30 cellular contexts compared by ENCODE assay signal in the genomic region with DNA sequence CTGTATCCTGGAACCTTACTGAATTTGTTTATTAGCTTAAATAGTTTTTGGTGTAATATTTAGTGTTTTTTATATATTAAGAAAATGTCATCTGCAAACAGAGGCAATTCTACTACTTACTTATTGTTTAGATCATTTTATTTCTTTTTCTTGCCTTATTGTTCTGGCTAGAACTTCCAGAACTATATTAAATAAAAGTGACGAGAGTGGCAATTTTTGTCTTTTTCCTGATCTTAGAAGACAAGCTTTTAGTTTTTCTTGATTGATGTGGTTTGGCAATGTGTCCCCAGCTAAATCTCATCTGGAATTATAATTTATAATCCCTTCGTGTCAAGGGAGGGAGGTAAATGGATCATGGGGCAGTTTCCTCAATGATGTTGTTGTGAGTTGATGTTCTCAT.
DNase-seq lines count a peak whose midpoint lies in the region; ATAC-seq, FAIRE-seq and TF ChIP-seq lines count a peak whose summit lies in the region.
"Had no signal": no experiment of that assay in that cellular context is flagged by ENCODE, and none has a peak within 500 bp of the region (broad histone marks: within the 10 kb centered on the region; RNA-seq: fewer than 3 reads in every experiment).

No MANE protein-coding gene starts in this region.

- TF ChIP-seq CTCF in A549 (IDR thresholded peaks at IDR 0.05) (no peak), IMR-90 (conservative IDR thresholded peaks at IDR 0.05; ENCODE audit: low read depth, low read length) (no peak), stomach (IDR thresholded peaks at IDR 0.05) (no peak)

- H3K4me1 ChIP-seq in A549 (no peaks in the 10 kb centered on the region), IMR-90 (ENCODE audit: control insufficient read depth, insufficient read depth, low read length) (no peaks in the 10 kb centered on the region), stomach (no peaks in the 10 kb centered on the region), neuronal stem cell (ENCODE audit: control insufficient read depth in 2 of 2, insufficient read depth in 1 of 2, low read depth in 1 of 2, low read length in 2 of 2) (no peaks in the 10 kb centered on the region)
- H3K4me1 ChIP-seq: BLaER1; BLaER1 treated with 17β-estradiol and CSF1 and Interleukin-3, amounts not matched to agents 10 nM and 100 nM; Caco-2 had no signal

- no peak overlapping the region for H4K8ac ChIP-seq in IMR-90 (ENCODE audit: low read depth in 2 of 2, low read length in 2 of 2)
- no peak overlapping the region for H4K8ac ChIP-seq in neuronal stem cell (ENCODE audit: low read depth, low read length)

- H2AK5ac ChIP-seq in IMR-90 (ENCODE audit: low read depth, low read length) = no peak overlapping the region
- no peak overlapping the region for H2AK5ac ChIP-seq in neuronal stem cell (ENCODE audit: low read depth, low read length)

- no peak for DNase-seq in A549 (ENCODE audit: low read depth in 1 of 2, low spot score in 1 of 2)
- DNase-seq in IMR-90 = no peak
- DNase-seq in stomach = no peak
- no peak for DNase-seq in neuronal stem cell (ENCODE audit: low spot score)
- DNase-seq: 8988T; ACHN; AML-193; BE2C; C1 segment of cervical spinal cord; Caco-2; Calu3; CD4-positive, alpha-beta memory T cell; CD4-positive, alpha-beta T cell; CD4-positive, CD25-positive, alpha-beta regulatory T cell; CD8-positive, alpha-beta memory T cell; CD8-positive, alpha-beta T cell; COR-L47; DMS 273 treated with DMSO at 0.1 percent for 48 hours; DMS153; DMS53; DMS79; DMS79 treated with DMSO at 0.1 percent for 48 hours; DND-41; EL had no signal

- no peaks in the 10 kb centered on the region for H4K20me1 ChIP-seq in IMR-90 (ENCODE audit: insufficient read depth, low read length)
- H4K20me1 ChIP-seq: BLaER1; BLaER1 treated with 17β-estradiol and CSF1 and Interleukin-3, amounts not matched to agents 10 nM and 100 nM had no signal

- ATAC-seq in A549 (no peak), IMR-90 (ENCODE audit: low read depth) (no peak)
- ATAC-seq: CD8-positive, alpha-beta T cell had no signal

- H2BK5ac ChIP-seq in IMR-90 (ENCODE audit: low read depth, low read length, poor library complexity, severe bottlenecking) (no peak overlapping the region), neuronal stem cell (ENCODE audit: low read length) (no peak overlapping the region)

- H4K5ac ChIP-seq in IMR-90 (ENCODE audit: low read depth, low read length) = no peak overlapping the region

- 42% methylated on average over 2 of the region's 2 CpGs for WGBS in A549 (ENCODE audit: missing lambda C conversion rate)
- no CpG with 5 or more reads among the region's 2 CpGs for WGBS in IMR-90 (ENCODE audit: extremely low coverage in 2 of 2, insufficient read length in 1 of 2), 2 experiments
- 75 to 87% (median 78%) methylated on average over 2 of the region's 2 CpGs for WGBS in stomach, 5 donors
- WGBS in neuronal stem cell (ENCODE audit: extremely low coverage in 2 of 2, insufficient read length in 2 of 2, insufficient replicate concordance in 1 of 2), 2 donors = no CpG with 5 or more reads among the region's 2 CpGs

- H3K4me3 ChIP-seq in A549 (no peak overlapping the region), IMR-90 (ENCODE audit: insufficient read depth, low read depth, low read length) (no peak overlapping the region), stomach (no peak overlapping the region), neuronal stem cell (ENCODE audit: low read length in 2 of 2) (no peak overlapping the region)
- H3K4me3 ChIP-seq: BLaER1; BLaER1 treated with 17β-estradiol and CSF1 and Interleukin-3, amounts not matched to agents 10 nM and 100 nM had no signal

- H2BK15ac ChIP-seq in IMR-90 (ENCODE audit: low read depth, low read length) (no peak overlapping the region), neuronal stem cell (ENCODE audit: low read length) (no peak overlapping the region)

- BruUV-seq in IMR-90 (replicated peaks; lab: Mats Ljungman, UMichigan) = no TSS peak

- H3K27me3 ChIP-seq in IMR-90 (ENCODE audit: control insufficient read depth, insufficient read depth, low read length) (no peaks in the 10 kb centered on the region), stomach (no peaks in the 10 kb centered on the region), neuronal stem cell (ENCODE audit: control insufficient read depth in 3 of 3, insufficient read depth in 3 of 3, low read depth in 1 of 3, low read length in 3 of 3) (no peaks in the 10 kb centered on the region)
- H3K27me3 ChIP-seq: BE2C; BLaER1; BLaER1 treated with 17β-estradiol and CSF1 and Interleukin-3, amounts not matched to agents 10 nM and 100 nM had no signal

- H2BK12ac ChIP-seq in neuronal stem cell (ENCODE audit: low read length) = no peak overlapping the region

- TF ChIP-seq POLR2A in A549 (IDR thresholded peaks at IDR 0.05; ENCODE audit: low read length) (no peak), IMR-90 (IDR thresholded peaks at IDR 0.05; ENCODE audit: low read depth, low read length) (no peak), stomach (IDR thresholded peaks at IDR 0.05) (no peak)

- TF ChIP-seq EP300 in A549 (IDR thresholded peaks at IDR 0.05) = no peak
- TF ChIP-seq EP300 in stomach (IDR thresholded peaks at IDR 0.05) = no peak

- H3K14ac ChIP-seq in IMR-90 (replicated peaks; ENCODE audit: low read depth, low read length) (no peak overlapping the region), neuronal stem cell (ENCODE audit: low read length) (no peak overlapping the region)

- no peak overlapping the region for H2AK9ac ChIP-seq in IMR-90 (replicated peaks; ENCODE audit: low read depth, low read length, poor library complexity)

- no peak overlapping the region for H2BK20ac ChIP-seq in IMR-90 (ENCODE audit: low read depth, low read length)

- no peak overlapping the region for H3K4ac ChIP-seq in IMR-90 (ENCODE audit: low read depth, low read length)
- H3K4ac ChIP-seq in neuronal stem cell (ENCODE audit: low read length) = no peak overlapping the region

- H2AFZ ChIP-seq in IMR-90 (replicated peaks; ENCODE audit: low read length, poor library complexity) = no peak overlapping the region
- H2AFZ ChIP-seq in neuronal stem cell (ENCODE audit: low read length) = no peak overlapping the region

- dilution Hi-C loops in IMR-90 (cut with HindIII; ENCODE audit: low sequenced_read_pairs, unreplicated experiment) = no loop called here

- CTCF ChIA-PET in A549 (lab: Yijun Ruan, JAX) (no interaction called here), IMR-90 (lab: Yijun Ruan, JAX) (no interaction called here)

- H3K56ac ChIP-seq in IMR-90 (ENCODE audit: extremely low read depth, insufficient read depth, low read length) = no peak overlapping the region

- FAIRE-seq in A549 (lab: Jason Lieb, UNC) = no peak
- FAIRE-seq: A204.1, D721Med had no signal

- TF ChIP-seq RAD21 in A549 (conservative IDR thresholded peaks at IDR 0.05 in 1 of 2, IDR thresholded peaks at IDR 0.05 in 1 of 2) (no peak), IMR-90 (IDR thresholded peaks at IDR 0.05; ENCODE audit: low read length) (no peak)

- in situ Hi-C loops in IMR-90 (cut with MboI; ENCODE audit: low sequenced_read_pairs) = no loop called here

- H2BK120ac ChIP-seq in IMR-90 (ENCODE audit: low read depth, low read length) = no peak overlapping the region
- H2BK120ac ChIP-seq in neuronal stem cell (ENCODE audit: low read depth, low read length) = no peak overlapping the region

- H3K9ac ChIP-seq in IMR-90 (ENCODE audit: low read depth, low read length) = no peak overlapping the region
- H3K9ac ChIP-seq in neuronal stem cell (ENCODE audit: low read depth, low read length, poor library complexity) = no peak overlapping the region
- H3K9ac ChIP-seq: BLaER1; BLaER1 treated with 17β-estradiol and CSF1 and Interleukin-3, amounts not matched to agents 10 nM and 100 nM had no signal

- H3K18ac ChIP-seq in IMR-90 (ENCODE audit: low read depth, low read length) (no peak overlapping the region), neuronal stem cell (ENCODE audit: low read length) (no peak overlapping the region)

- intact Hi-C loops in IMR-90 (cut with micrococcal nuclease) (no loop called here), stomach (cut with DNase I; ENCODE audit: low total_unique reads) (no loop called here)

- no peak overlapping the region for H3K27ac ChIP-seq in A549
- H3K27ac ChIP-seq in IMR-90 (ENCODE audit: insufficient read depth, low read length) = no peak overlapping the region
- no peak overlapping the region for H3K27ac ChIP-seq in stomach
- no peak overlapping the region for H3K27ac ChIP-seq in neuronal stem cell (replicated peaks; ENCODE audit: low read length)
- H3K27ac ChIP-seq: 22Rv1; BLaER1; BLaER1 treated with 17β-estradiol and CSF1 and Interleukin-3, amounts not matched to agents 10 nM and 100 nM; C4-2B had no signal

- H3K9me1 ChIP-seq in IMR-90 (ENCODE audit: insufficient read depth, low read length) = no peaks in the 10 kb centered on the region

- H3K23ac ChIP-seq in IMR-90 (ENCODE audit: low read depth, low read length) (no peak overlapping the region), neuronal stem cell (ENCODE audit: low read depth, low read length, poor library complexity) (no peak overlapping the region)

- H3K36me3 ChIP-seq in IMR-90 (ENCODE audit: control insufficient read depth, insufficient read depth, low read length) (no peaks in the 10 kb centered on the region), stomach (no peaks in the 10 kb centered on the region), neuronal stem cell (replicated peaks in 1 of 2; ENCODE audit: control insufficient read depth in 2 of 2, insufficient read depth in 2 of 2, low read length in 2 of 2) (no peaks in the 10 kb centered on the region)
- H3K36me3 ChIP-seq: BE2C; BLaER1; BLaER1 treated with 17β-estradiol and CSF1 and Interleukin-3, amounts not matched to agents 10 nM and 100 nM had no signal

- H4K91ac ChIP-seq in IMR-90 (ENCODE audit: insufficient read depth, low read depth, low read length) = no peak overlapping the region
- no peak overlapping the region for H4K91ac ChIP-seq in neuronal stem cell (ENCODE audit: low read depth, low read length, poor library complexity)

- POLR2A ChIA-PET in A549 (lab: Yijun Ruan, JAX) = no interaction called here
- POLR2A ChIA-PET in IMR-90 (lab: Charles Lee; ENCODE audit: unreplicated experiment) = no interaction called here

- H3K4me2 ChIP-seq in A549 = no peak overlapping the region
- no peak overlapping the region for H3K4me2 ChIP-seq in IMR-90 (ENCODE audit: low read depth, low read length)
- no peak overlapping the region for H3K4me2 ChIP-seq in neuronal stem cell (ENCODE audit: insufficient read depth, low read length, poor library complexity, severe bottlenecking)
- H3K4me2 ChIP-seq: BLaER1; BLaER1 treated with 17β-estradiol and CSF1 and Interleukin-3, amounts not matched to agents 10 nM and 100 nM had no signal

- H3K9me3 ChIP-seq in A549 (no peaks in the 10 kb centered on the region; the same call in 1 of the 3 replicates), IMR-90 (ENCODE audit: control insufficient read depth, insufficient read depth, low read length) (no peaks in the 10 kb centered on the region), stomach (peaks cover 0 to 3% (median 0%) of the 10 kb centered on the region in 4 donors), neuronal stem cell (replicated peaks in 1 of 2; ENCODE audit: control insufficient read depth in 2 of 2, insufficient read depth in 1 of 2, low read depth in 1 of 2, low read length in 2 of 2) (no peaks in the 10 kb centered on the region)
- H3K9me3 ChIP-seq: BE2C; BLaER1; BLaER1 treated with 17β-estradiol and CSF1 and Interleukin-3, amounts not matched to agents 10 nM and 100 nM; Caco-2 had no signal

- H3K79me1 ChIP-seq in IMR-90 (ENCODE audit: low read depth in 1 of 2, low read length in 2 of 2) = no peaks in the 10 kb centered on the region
- H3K79me1 ChIP-seq in neuronal stem cell (ENCODE audit: low read depth, low read length) = no peaks in the 10 kb centered on the region
